Comparison of ENCODE assay signal across 15 cellular contexts in genomic region chrX:69015156-69015555, GRCh38.
"Had no signal": no experiment of that assay in that cellular context is flagged by ENCODE, and none has a peak within 500 bp of the region (broad histone marks: within the 10 kb centered on the region; RNA-seq: fewer than 3 reads in every experiment).

No MANE protein-coding gene starts in this region.

- H3K9me3 Mint-ChIP-seq: activated naive CD4-positive, alpha-beta T cell treated with anti-CD3 and anti-CD28 coated beads, Interleukin-2, amount 10 ng/mL, durations not matched to agents 7 days and 5 days; activated T-helper 17 cell treated with anti-CD3 and anti-CD28 coated beads, Interleukin-2, amount 50 U/mL, for 72 hours; stimulated activated naive B cell treated with anti-CD40 and anti-IgM and Interleukin-4, amounts not matched to agents 10 μg/mL and 1 μg/mL and 100 μg/mL, for 72 hours had no signal

- H3K27me3 ChIP-seq: cardiac muscle cell had no signal

- H3K27me3 Mint-ChIP-seq: activated naive CD4-positive, alpha-beta T cell treated with anti-CD3 and anti-CD28 coated beads, Interleukin-2, amount 10 ng/mL, durations not matched to agents 7 days and 5 days had no signal

- DNase-seq: activated naive CD4-positive, alpha-beta T cell treated with anti-CD3 and anti-CD28 coated beads, Interleukin-2, amount 10 ng/mL, durations not matched to agents 7 days and 5 days; activated T-cell treated with anti-CD3 and anti-CD28 coated beads for 4 hours; foreskin fibroblast; glutamatergic neuron; hypothalamus; left ventricle myocardium inferior; mesendoderm; stimulated activated CD4-positive, alpha-beta T cell treated with anti-CD3 and anti-CD28 coated beads, Interleukin-15, amount 100 ng/mL, for 24 hours; stimulated activated CD4-positive, alpha-beta T cell treated with anti-CD3 and anti-CD28 coated beads, Interleukin-4, amount 100 ng/mL, for 1 hour; stimulated activated naive B cell treated with anti-CD40 and anti-IgM and Interleukin-4, amounts not matched to agents 10 μg/mL and 1 μg/mL and 100 μg/mL, for 72 hours had no signal

- H3K4me3 Mint-ChIP-seq: activated naive CD4-positive, alpha-beta T cell treated with anti-CD3 and anti-CD28 coated beads, Interleukin-2, amount 10 ng/mL, durations not matched to agents 7 days and 5 days; activated T-helper 17 cell treated with anti-CD3 and anti-CD28 coated beads, Interleukin-2, amount 50 U/mL, for 72 hours; neural crest cell; stimulated activated naive B cell treated with anti-CD40 and anti-IgM and Interleukin-4, amounts not matched to agents 10 μg/mL and 1 μg/mL and 100 μg/mL, for 72 hours had no signal

- ATAC-seq: activated CD4-positive, CD25-positive, alpha-beta regulatory T cell treated with anti-CD3 and anti-CD28 coated beads, Interleukin-2, amount 50 U/mL, for 24 hours; activated T-helper 17 cell treated with anti-CD3 and anti-CD28 coated beads, Interleukin-2, amount 50 U/mL, for 72 hours; stimulated activated naive B cell treated with anti-CD40 and anti-IgM and Interleukin-4, amounts not matched to agents 10 μg/mL and 1 μg/mL and 100 μg/mL, for 72 hours had no signal

- H3K9me3 ChIP-seq: left ventricle myocardium inferior, tibial nerve had no signal

- H3K36me3 Mint-ChIP-seq: activated naive CD4-positive, alpha-beta T cell treated with anti-CD3 and anti-CD28 coated beads, Interleukin-2, amount 10 ng/mL, durations not matched to agents 7 days and 5 days; stimulated activated naive B cell treated with anti-CD40 and anti-IgM and Interleukin-4, amounts not matched to agents 10 μg/mL and 1 μg/mL and 100 μg/mL, for 72 hours had no signal

- H3K4me1 Mint-ChIP-seq: activated naive CD4-positive, alpha-beta T cell treated with anti-CD3 and anti-CD28 coated beads, Interleukin-2, amount 10 ng/mL, durations not matched to agents 7 days and 5 days; activated T-helper 17 cell treated with anti-CD3 and anti-CD28 coated beads, Interleukin-2, amount 50 U/mL, for 72 hours; neural crest cell; stimulated activated naive B cell treated with anti-CD40 and anti-IgM and Interleukin-4, amounts not matched to agents 10 μg/mL and 1 μg/mL and 100 μg/mL, for 72 hours had no signal

- H3K4me3 ChIP-seq: cardiac muscle cell, left ventricle myocardium inferior, tibial nerve had no signal

- H3K36me3 ChIP-seq: cardiac muscle cell, left ventricle myocardium inferior, tibial nerve had no signal

- H3K27ac ChIP-seq: cardiac muscle cell had no signal

- H3K27ac Mint-ChIP-seq: activated naive CD4-positive, alpha-beta T cell treated with anti-CD3 and anti-CD28 coated beads, Interleukin-2, amount 10 ng/mL, durations not matched to agents 7 days and 5 days; activated T-helper 17 cell treated with anti-CD3 and anti-CD28 coated beads, Interleukin-2, amount 50 U/mL, for 72 hours; stimulated activated naive B cell treated with anti-CD40 and anti-IgM and Interleukin-4, amounts not matched to agents 10 μg/mL and 1 μg/mL and 100 μg/mL, for 72 hours had no signal
